In genomic region chr14:101174522-101174838, GRCh38 we compare ENCODE assay signal across 17 cellular contexts.
A peak's percentile ranks its signal among the peaks of the same experiment; 100 is the strongest.
DNase-seq lines count a peak whose midpoint lies in the region; ATAC-seq and TF ChIP-seq lines count a peak whose summit lies in the region.
"Had no signal": no experiment of that assay in that cellular context is flagged by ENCODE, and none has a peak within 500 bp of the region (broad histone marks: within the 10 kb centered on the region; RNA-seq: fewer than 3 reads in every experiment).

No MANE protein-coding gene starts in this region.

- H3K27me3 ChIP-seq in Loucy (ENCODE audit: insufficient read depth, low read length, poor library complexity, severe bottlenecking) (no peaks in the 10 kb centered on the region), HAP-1 (ENCODE audit: low read depth) (no peaks in the 10 kb centered on the region)
- H3K27me3 ChIP-seq: hepatocyte, uterus had no signal

- no peak for ATAC-seq in HG02840 (IDR thresholded peaks at IDR 0.05; ENCODE audit: low FRiP score, unreplicated experiment)
- ATAC-seq: activated CD8-positive, alpha-beta T cell treated with anti-CD3 and anti-CD28 coated beads for 36 hours; naive thymus-derived CD4-positive, alpha-beta T cell had no signal

- TF ChIP-seq CTCF in Loucy (conservative IDR thresholded peaks at IDR 0.05; ENCODE audit: low read length): no peak

- no peaks in the 10 kb centered on the region for H3K79me2 ChIP-seq in Loucy (ENCODE audit: insufficient read depth, low read length)
- H3K79me2 ChIP-seq: hepatocyte had no signal

- H3K9ac ChIP-seq in Loucy (ENCODE audit: low read depth, low read length, poor library complexity, severe bottlenecking): peak overlapping the region; percentile 38
- H3K9ac ChIP-seq: KMS-11 had no signal

- H3K9me3 ChIP-seq in Loucy (ENCODE audit: insufficient read depth, low read depth, low read length) (no peaks in the 10 kb centered on the region), HAP-1 (no peaks in the 10 kb centered on the region)
- H3K9me3 ChIP-seq: uterus had no signal

- H3K4me2 ChIP-seq in Loucy (ENCODE audit: low read depth, low read length, poor library complexity, severe bottlenecking): peak overlapping the region; percentile 54
- H3K4me2 ChIP-seq: hepatocyte, KMS-11 had no signal

- in situ Hi-C loops in HAP-1 (cut with MboI; ENCODE audit: low sequenced_read_pairs): no loop called here

- H3K36me3 ChIP-seq in Loucy (ENCODE audit: insufficient read depth, low read length) (no peaks in the 10 kb centered on the region), HAP-1 (replicated peaks) (no peaks in the 10 kb centered on the region)
- H3K36me3 ChIP-seq: uterus had no signal

- peaks cover 13% of the 10 kb centered on the region for H3K4me1 ChIP-seq in Loucy (ENCODE audit: insufficient read depth, low read length, poor library complexity, severe bottlenecking)
- H3K4me1 ChIP-seq in HAP-1: no peaks in the 10 kb centered on the region
- H3K4me1 ChIP-seq: uterus had no signal

- H2AFZ ChIP-seq in Loucy (ENCODE audit: low read length): no peak overlapping the region
- H2AFZ ChIP-seq: hepatocyte had no signal

- no peak overlapping the region for H3K4me3 ChIP-seq in Loucy (ENCODE audit: low read length, poor library complexity, severe bottlenecking)
- no peak overlapping the region for H3K4me3 ChIP-seq in HAP-1
- H3K4me3 ChIP-seq: hepatocyte, uterus had no signal

- DNase-seq in COR-L47 (lab: John Stamatoyannopoulos, UW): peak; percentile 91
- peak; percentile 96 for DNase-seq in NCI-H345 treated with DMSO at 0.1 percent for 48 hours (lab: John Stamatoyannopoulos, UW; ENCODE audit: unreplicated experiment)
- DNase-seq in left kidney (ENCODE audit: low read depth, low spot score): peak; percentile 70
- no peak for DNase-seq in D341Med (ENCODE audit: low spot score)
- no peak for DNase-seq in 8988T
- DNase-seq in HAP-1 (ENCODE audit: low spot score in 2 of 2): no peak
- DNase-seq: activated CD8-positive, alpha-beta T cell treated with anti-CD3 and anti-CD28 coated beads for 36 hours; activated T-cell treated with anti-CD3 and anti-CD28 coated beads, Interleukin-2, amount 50 U/mL, for 48 hours; HCEC 1CT; naive thymus-derived CD4-positive, alpha-beta T cell; NCI-H1436; stimulated activated CD4-positive, alpha-beta T cell treated with anti-CD3 and anti-CD28 coated beads, Interleukin-4, amount 100 ng/mL, for 24 hours had no signal

- H3F3A ChIP-seq in Loucy (ENCODE audit: low read depth): no peaks in the 10 kb centered on the region

- no peaks in the 10 kb centered on the region for H4K20me1 ChIP-seq in Loucy (ENCODE audit: insufficient read depth, low read length, poor library complexity, severe bottlenecking)

- H3K9me2 ChIP-seq in Loucy (replicated peaks; ENCODE audit: low read depth, low read length): no peaks in the 10 kb centered on the region

Comparison
In these comparisons a context has a peak if more than half of its experiments do, and no peak if none do; other contexts are left out.
1. DNase-seq: peak in COR-L47 (single experiment), NCI-H345 treated with DMSO at 0.1 percent for 48 hours (single experiment) and left kidney (single experiment); none in D341Med (single experiment), 8988T (single experiment) and HAP-1 (0 of 2).